ENCODE assay signal across 19 cellular contexts in genomic region chr7:138887085-138887705, GRCh38.
DNase-seq lines count a peak whose midpoint lies in the region; ATAC-seq and TF ChIP-seq lines count a peak whose summit lies in the region.
"Had no signal": no experiment of that assay in that cellular context is flagged by ENCODE, and none has a peak within 500 bp of the region (broad histone marks: within the 10 kb centered on the region; RNA-seq: fewer than 3 reads in every experiment).

No MANE protein-coding gene starts in this region.

- no peaks in the 10 kb centered on the region for H3K4me1 ChIP-seq in GM23338 (ENCODE audit: insufficient read depth)
- H3K4me1 ChIP-seq: left lung, thyroid gland, vagina had no signal

- no peaks in the 10 kb centered on the region for H3K27me3 ChIP-seq in GM23338 (ENCODE audit: insufficient read depth)
- H3K27me3 ChIP-seq in H7 (ENCODE audit: control insufficient read depth, insufficient read depth, low read length) = no peaks in the 10 kb centered on the region
- H3K27me3 ChIP-seq: left lung, thyroid gland, vagina had no signal

- H3K4me3 ChIP-seq in GM23338 = no peak overlapping the region
- no peak overlapping the region for H3K4me3 ChIP-seq in H7 (ENCODE audit: insufficient read depth, low read depth, low read length)
- H3K4me3 ChIP-seq: left lung, PC-9, skin epidermis, thyroid gland, vagina had no signal

- no peaks in the 10 kb centered on the region for H3K79me2 ChIP-seq in GM23338 (replicated peaks; ENCODE audit: insufficient read depth)

- peak overlapping the region; percentile 37 for H3K27ac Mint-ChIP-seq in T-helper 1 cell treated with Interleukin-12 subunit alpha and Interleukin-12 subunit beta and Interleukin-4 antibody, amounts not matched to agents 30 μg/mL and 1 μg/mL, for 36 hours
- no peak overlapping the region for H3K27ac Mint-ChIP-seq in GM23338
- peak overlapping the region; percentile 83 for H3K27ac Mint-ChIP-seq in nephron progenitor cell

- H3K9me2 ChIP-seq in GM23338 (ENCODE audit: insufficient read depth) = no peaks in the 10 kb centered on the region

- ATAC-seq in GM23338 (no peak), GM21360 (IDR thresholded peaks at IDR 0.05; ENCODE audit: unreplicated experiment) (no peak)

- H2AFZ ChIP-seq in GM23338 = no peak overlapping the region
- H2AFZ ChIP-seq: PC-9 had no signal

- H3K27me3 Mint-ChIP-seq in T-helper 1 cell treated with Interleukin-12 subunit alpha and Interleukin-12 subunit beta and Interleukin-4 antibody, amounts not matched to agents 30 μg/mL and 1 μg/mL, for 36 hours (ENCODE audit: low read depth) = peaks cover 5% of the 10 kb centered on the region
- H3K27me3 Mint-ChIP-seq in GM23338 (ENCODE audit: insufficient read depth, low read depth, poor library complexity) (peaks cover 8% of the 10 kb centered on the region), nephron progenitor cell (ENCODE audit: low read depth, poor library complexity) (peaks cover 7% of the 10 kb centered on the region)
- H3K27me3 Mint-ChIP-seq: naive B cell; stimulated activated naive CD8-positive, alpha-beta T cell treated with anti-CD3 and anti-CD28 coated beads, Interleukin-15, amount 100 ng/mL, for 72 hours had no signal

- TF ChIP-seq CTCF in GM23338 (conservative IDR thresholded peaks at IDR 0.05; ENCODE audit: low read depth in 2 of 2) (no peak), VCaP (conservative IDR thresholded peaks at IDR 0.05) (no peak), nephron progenitor cell (IDR thresholded peaks at IDR 0.05) (no peak)

- H3K4me1 Mint-ChIP-seq in T-helper 1 cell treated with Interleukin-12 subunit alpha and Interleukin-12 subunit beta and Interleukin-4 antibody, amounts not matched to agents 30 μg/mL and 1 μg/mL, for 36 hours (ENCODE audit: low read depth) = peaks cover 18% of the 10 kb centered on the region
- peaks cover 6% of the 10 kb centered on the region; the same call in 2 of the 3 replicates for H3K4me1 Mint-ChIP-seq in GM23338
- peaks cover 42% of the 10 kb centered on the region for H3K4me1 Mint-ChIP-seq in nephron progenitor cell

- H3K4me3 Mint-ChIP-seq in T-helper 1 cell treated with Interleukin-12 subunit alpha and Interleukin-12 subunit beta and Interleukin-4 antibody, amounts not matched to agents 30 μg/mL and 1 μg/mL, for 36 hours = no peak overlapping the region
- H3K4me3 Mint-ChIP-seq in GM23338 = no peak overlapping the region
- no peak overlapping the region for H3K4me3 Mint-ChIP-seq in nephron progenitor cell
- H3K4me3 Mint-ChIP-seq: activated T-cell treated with anti-CD3 and anti-CD28 coated beads, Interleukin-2, amount 50 U/mL, for 4 hours; naive B cell; stimulated activated naive CD8-positive, alpha-beta T cell treated with anti-CD3 and anti-CD28 coated beads, Interleukin-15, amount 100 ng/mL, for 72 hours had no signal

- no peak overlapping the region for H3K4me2 ChIP-seq in GM23338
- H3K4me2 ChIP-seq: PC-9 had no signal

- DNase-seq in T-helper 1 cell (no peak), GM23338 (ENCODE audit: low spot score) (no peak), nephron progenitor cell (peak; percentile 14), H7 (no peak), NCI-H345 (lab: John Stamatoyannopoulos, UW) (no peak)
- DNase-seq: left lung; NCI-H510A; NK-92 treated with Interleukin-12 subunit alpha and Interleukin-12 subunit beta, amount 100 ng/mL, for 24 hours; occipital lobe had no signal

- H3K36me3 ChIP-seq in GM23338 (ENCODE audit: insufficient read depth) (peaks cover 3% of the 10 kb centered on the region; the same call in 1 of the 2 replicates), H7 (replicated peaks; ENCODE audit: control insufficient read depth, insufficient read depth, low read length) (no peaks in the 10 kb centered on the region; the same call in 1 of the 2 replicates)
- H3K36me3 ChIP-seq: left lung, thyroid gland, vagina had no signal

- H3K27ac ChIP-seq in GM23338 (ENCODE audit: low read depth) (peak overlapping the region; percentile 50; the same call in 1 of the 2 replicates), VCaP (peak overlapping the region; percentile 27; the same call in 1 of the 2 replicates)
- H3K27ac ChIP-seq: left lung, PC-9, thyroid gland, vagina had no signal

- peaks cover 2% of the 10 kb centered on the region for H3K36me3 Mint-ChIP-seq in T-helper 1 cell treated with Interleukin-12 subunit alpha and Interleukin-12 subunit beta and Interleukin-4 antibody, amounts not matched to agents 30 μg/mL and 1 μg/mL, for 36 hours (ENCODE audit: low read depth)
- H3K36me3 Mint-ChIP-seq in GM23338 (ENCODE audit: low read depth) = peaks cover 24% of the 10 kb centered on the region
- peaks cover 62% of the 10 kb centered on the region for H3K36me3 Mint-ChIP-seq in nephron progenitor cell (ENCODE audit: low read depth)
- H3K36me3 Mint-ChIP-seq: naive B cell had no signal

- no peaks in the 10 kb centered on the region for H3K9me3 Mint-ChIP-seq in T-helper 1 cell treated with Interleukin-12 subunit alpha and Interleukin-12 subunit beta and Interleukin-4 antibody, amounts not matched to agents 30 μg/mL and 1 μg/mL, for 36 hours
- H3K9me3 Mint-ChIP-seq in GM23338 (no peaks in the 10 kb centered on the region), nephron progenitor cell (no peaks in the 10 kb centered on the region)
- H3K9me3 Mint-ChIP-seq: activated T-cell treated with anti-CD3 and anti-CD28 coated beads, Interleukin-2, amount 50 U/mL, for 4 hours; naive B cell; stimulated activated naive CD8-positive, alpha-beta T cell treated with anti-CD3 and anti-CD28 coated beads, Interleukin-15, amount 100 ng/mL, for 72 hours had no signal

- H3F3A ChIP-seq in GM23338 (replicated peaks; ENCODE audit: low read depth) = 0 out of 2 replicates have a peak, but pooled peaks cover 3% of the 10 kb centered on the region

- no peaks in the 10 kb centered on the region; the same call in 1 of the 2 replicates for H4K20me1 ChIP-seq in GM23338 (replicated peaks; ENCODE audit: insufficient read depth)

TF ChIP-seq in GM23338, 12 proteins besides CTCF, POLR2A, EP300 and RAD21:
- peak; percentile 28 for TF ChIP-seq REST (IDR thresholded peaks at IDR 0.05; ENCODE audit: unreplicated experiment)
- no peak for TF ChIP-seq JUNB (IDR thresholded peaks at IDR 0.05; ENCODE audit: unreplicated experiment)
